ENCODE assay signal across 33 cellular contexts in the genomic region with DNA sequence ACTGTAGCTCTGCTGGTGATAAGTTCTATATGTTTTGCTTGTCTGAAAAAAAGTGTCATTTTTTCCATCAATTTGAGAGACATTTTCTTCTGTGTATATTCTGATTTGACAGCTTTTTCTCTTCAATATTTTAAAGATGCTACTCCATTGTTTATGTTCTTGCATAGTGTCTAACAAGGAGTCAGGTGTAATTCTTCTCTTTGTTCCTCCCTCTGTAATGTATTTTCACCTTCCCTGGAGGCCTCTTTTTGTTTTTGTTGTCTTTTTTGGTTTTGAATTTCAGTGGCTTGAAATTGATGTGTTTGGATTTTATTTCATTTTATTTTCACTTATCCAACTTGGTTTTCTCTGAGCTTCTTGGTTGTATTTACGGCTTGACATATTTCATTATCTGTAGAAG.
"Had no signal": no experiment of that assay in that cellular context is flagged by ENCODE, and none has a peak within 500 bp of the region (broad histone marks: within the 10 kb centered on the region; RNA-seq: fewer than 3 reads in every experiment).

No MANE protein-coding gene starts in this region.

- H3K27ac Mint-ChIP-seq: activated CD4-positive, alpha-beta memory T cell treated with anti-CD3 and anti-CD28 coated beads, Interleukin-2, amount 10 ng/mL, durations not matched to agents 7 days and 5 days; activated CD4-positive, alpha-beta T cell treated with anti-CD3 and anti-CD28 coated beads for 36 hours; activated CD4-positive, alpha-beta T cell treated with anti-CD3 and anti-CD28 coated beads, Interleukin-2, amount 10 ng/mL, durations not matched to agents 24 days and 14 days; activated CD8-positive, alpha-beta memory T cell treated with anti-CD3 and anti-CD28 coated beads, Interleukin-2, amount 10 ng/mL, durations not matched to agents 7 days and 5 days; activated CD8-positive, alpha-beta T cell treated with anti-CD3 and anti-CD28 coated beads, Interleukin-2, amount 10 ng/mL, durations not matched to agents 7 days and 5 days; activated naive CD4-positive, alpha-beta T cell treated with anti-CD3 and anti-CD28 coated beads, Interleukin-2, amount 10 ng/mL, durations not matched to agents 7 days and 5 days; activated naive CD4-positive, alpha-beta T cell treated with anti-CD3 and anti-CD28 coated beads, Interleukin-2, amount 50 U/mL, for 24 hours; activated naive CD8-positive, alpha-beta T cell; activated naive CD8-positive, alpha-beta T cell treated with anti-CD3 and anti-CD28 coated beads, Interleukin-2, amount 10 ng/mL, durations not matched to agents 7 days and 5 days; activated naive CD8-positive, alpha-beta T cell treated with anti-CD3 and anti-CD28 coated beads, Interleukin-2, amount 50 U/mL, for 24 hours; activated T-cell treated with anti-CD3 and anti-CD28 coated beads, Interleukin-2, amount 50 U/mL, for 24 hours; activated T-helper 2 cell treated with anti-CD3 and anti-CD28 coated beads, Interferon-gamma antibody, Interleukin-2, Interleukin-4, amounts not matched to agents 10 μg/mL and 5 μg/mL and 100 μg/mL, durations not matched to agents 14 hours and 24 hours and 36 hours; T-helper 1 cell treated with Interleukin-12 subunit alpha and Interleukin-12 subunit beta and Interleukin-4 antibody, amounts not matched to agents 30 μg/mL and 1 μg/mL, for 36 hours; T-helper 2 cell treated with Interferon-gamma antibody and Interleukin-4, amounts not matched to agents 5 μg/mL and 100 μg/mL, for 36 hours had no signal

- H3K36me3 ChIP-seq: ascending aorta, brain microvascular endothelial cell, breast epithelium had no signal

- H3K4me1 Mint-ChIP-seq: activated CD4-positive, alpha-beta memory T cell treated with anti-CD3 and anti-CD28 coated beads, Interleukin-2, amount 10 ng/mL, durations not matched to agents 7 days and 5 days; activated CD4-positive, alpha-beta T cell treated with anti-CD3 and anti-CD28 coated beads for 36 hours; activated CD4-positive, alpha-beta T cell treated with anti-CD3 and anti-CD28 coated beads, Interleukin-2, amount 10 ng/mL, durations not matched to agents 24 days and 14 days; activated CD8-positive, alpha-beta memory T cell treated with anti-CD3 and anti-CD28 coated beads, Interleukin-2, amount 10 ng/mL, durations not matched to agents 7 days and 5 days; activated naive CD4-positive, alpha-beta T cell treated with anti-CD3 and anti-CD28 coated beads, Interleukin-2, amount 10 ng/mL, durations not matched to agents 7 days and 5 days; activated naive CD4-positive, alpha-beta T cell treated with anti-CD3 and anti-CD28 coated beads, Interleukin-2, amount 50 U/mL, for 24 hours; activated naive CD8-positive, alpha-beta T cell treated with anti-CD3 and anti-CD28 coated beads, Interleukin-2, amount 10 ng/mL, durations not matched to agents 7 days and 5 days; activated naive CD8-positive, alpha-beta T cell treated with anti-CD3 and anti-CD28 coated beads, Interleukin-2, amount 50 U/mL, for 24 hours had no signal

- H3K27ac ChIP-seq: ascending aorta, brain microvascular endothelial cell, breast epithelium, VCaP had no signal

- H3K4me3 ChIP-seq: ascending aorta, breast epithelium had no signal

- H3K27me3 ChIP-seq: ascending aorta, brain microvascular endothelial cell, breast epithelium had no signal

- H3K36me3 Mint-ChIP-seq: activated CD8-positive, alpha-beta memory T cell treated with anti-CD3 and anti-CD28 coated beads, Interleukin-2, amount 10 ng/mL, durations not matched to agents 7 days and 5 days; activated naive CD4-positive, alpha-beta T cell treated with anti-CD3 and anti-CD28 coated beads, Interleukin-2, amount 10 ng/mL, durations not matched to agents 7 days and 5 days; activated naive CD4-positive, alpha-beta T cell treated with anti-CD3 and anti-CD28 coated beads, Interleukin-2, amount 50 U/mL, for 24 hours; activated naive CD8-positive, alpha-beta T cell; activated naive CD8-positive, alpha-beta T cell treated with anti-CD3 and anti-CD28 coated beads, Interleukin-2, amount 10 ng/mL, durations not matched to agents 7 days and 5 days had no signal

- DNase-seq: activated CD4-positive, alpha-beta memory T cell treated with anti-CD3 and anti-CD28 coated beads, Interleukin-2, amount 10 ng/mL, durations not matched to agents 7 days and 5 days; activated CD4-positive, alpha-beta T cell treated with anti-CD3 and anti-CD28 coated beads for 1 hour; activated CD4-positive, alpha-beta T cell treated with anti-CD3 and anti-CD28 coated beads for 36 hours; activated CD4-positive, alpha-beta T cell treated with anti-CD3 and anti-CD28 coated beads, Interleukin-2, amount 10 ng/mL, durations not matched to agents 24 days and 14 days; activated CD4-positive, alpha-beta T cell treated with anti-CD3 and anti-CD28 coated beads, Interleukin-2, amount 50 U/mL, for 48 hours; activated CD4-positive, CD25-positive, alpha-beta regulatory T cell; activated CD8-positive, alpha-beta memory T cell treated with anti-CD3 and anti-CD28 coated beads for 24 hours; activated CD8-positive, alpha-beta memory T cell treated with anti-CD3 and anti-CD28 coated beads, Interleukin-2, amount 10 ng/mL, durations not matched to agents 7 days and 5 days; activated CD8-positive, alpha-beta memory T cell treated with anti-CD3 and anti-CD28 coated beads, Interleukin-2, amount 50 U/mL, for 48 hours; activated CD8-positive, alpha-beta T cell treated with anti-CD3 and anti-CD28 coated beads, Interleukin-2, amount 10 ng/mL, durations not matched to agents 7 days and 5 days; activated effector memory CD4-positive, alpha-beta T cell treated with Interleukin-2 at 50 U/mL for 16 hours; activated gamma-delta T cell; activated naive CD4-positive, alpha-beta T cell treated with anti-CD3 and anti-CD28 coated beads, Interleukin-2, amount 10 ng/mL, durations not matched to agents 7 days and 5 days; activated naive CD4-positive, alpha-beta T cell treated with Interleukin-2 at 50 U/mL for 16 hours; activated naive CD8-positive, alpha-beta T cell treated with anti-CD3 and anti-CD28 coated beads, Interleukin-2, amount 10 ng/mL, durations not matched to agents 7 days and 5 days; activated naive CD8-positive, alpha-beta T cell treated with anti-CD3 and anti-CD28 coated beads, Interleukin-2, amount 50 U/mL, for 24 hours; activated T-cell treated with anti-CD3 and anti-CD28 coated beads, Interleukin-2, amount 50 U/mL, for 24 hours; activated T-cell treated with anti-CD3 and anti-CD28 coated beads, Interleukin-2, amount 50 U/mL, for 48 hours; amygdala; anterior cingulate cortex; brain microvascular endothelial cell; central memory CD4-positive, alpha-beta T cell; T-helper 2 cell; T-helper 9 cell had no signal

- ATAC-seq: activated CD4-positive, alpha-beta T cell treated with anti-CD3 and anti-CD28 coated beads for 36 hours; activated CD4-positive, CD25-positive, alpha-beta regulatory T cell treated with anti-CD3 and anti-CD28 coated beads, Interleukin-2, amount 50 U/mL, for 24 hours; activated CD8-positive, alpha-beta memory T cell treated with anti-CD3 and anti-CD28 coated beads, Interleukin-2, amount 10 ng/mL, durations not matched to agents 7 days and 5 days; activated CD8-positive, alpha-beta T cell treated with anti-CD3 and anti-CD28 coated beads, Interleukin-2, amount 10 ng/mL, durations not matched to agents 7 days and 5 days; activated naive CD8-positive, alpha-beta T cell treated with anti-CD3 and anti-CD28 coated beads, Interleukin-2, amount 50 U/mL, for 24 hours had no signal

- H3K4me3 Mint-ChIP-seq: activated CD4-positive, alpha-beta memory T cell treated with anti-CD3 and anti-CD28 coated beads, Interleukin-2, amount 10 ng/mL, durations not matched to agents 7 days and 5 days; activated CD4-positive, alpha-beta T cell treated with anti-CD3 and anti-CD28 coated beads for 36 hours; activated CD4-positive, alpha-beta T cell treated with anti-CD3 and anti-CD28 coated beads, Interleukin-2, amount 10 ng/mL, durations not matched to agents 24 days and 14 days; activated CD8-positive, alpha-beta memory T cell treated with anti-CD3 and anti-CD28 coated beads, Interleukin-2, amount 10 ng/mL, durations not matched to agents 7 days and 5 days; activated CD8-positive, alpha-beta T cell treated with anti-CD3 and anti-CD28 coated beads, Interleukin-2, amount 10 ng/mL, durations not matched to agents 7 days and 5 days; activated naive CD4-positive, alpha-beta T cell treated with anti-CD3 and anti-CD28 coated beads, Interleukin-2, amount 10 ng/mL, durations not matched to agents 7 days and 5 days; activated naive CD4-positive, alpha-beta T cell treated with anti-CD3 and anti-CD28 coated beads, Interleukin-2, amount 50 U/mL, for 24 hours; activated naive CD8-positive, alpha-beta T cell; activated naive CD8-positive, alpha-beta T cell treated with anti-CD3 and anti-CD28 coated beads, Interleukin-2, amount 10 ng/mL, durations not matched to agents 7 days and 5 days; activated naive CD8-positive, alpha-beta T cell treated with anti-CD3 and anti-CD28 coated beads, Interleukin-2, amount 50 U/mL, for 24 hours; activated T-cell treated with anti-CD3 and anti-CD28 coated beads, Interleukin-2, amount 50 U/mL, for 24 hours; T-helper 1 cell treated with Interleukin-12 subunit alpha and Interleukin-12 subunit beta and Interleukin-4 antibody, amounts not matched to agents 30 μg/mL and 1 μg/mL, for 36 hours; T-helper 2 cell treated with Interferon-gamma antibody and Interleukin-4, amounts not matched to agents 5 μg/mL and 100 μg/mL, for 36 hours had no signal

- H3K27me3 Mint-ChIP-seq: activated CD4-positive, alpha-beta memory T cell treated with anti-CD3 and anti-CD28 coated beads, Interleukin-2, amount 10 ng/mL, durations not matched to agents 7 days and 5 days; activated CD4-positive, alpha-beta T cell treated with anti-CD3 and anti-CD28 coated beads, Interleukin-2, amount 10 ng/mL, durations not matched to agents 24 days and 14 days; activated CD8-positive, alpha-beta memory T cell treated with anti-CD3 and anti-CD28 coated beads, Interleukin-2, amount 10 ng/mL, durations not matched to agents 7 days and 5 days; activated naive CD4-positive, alpha-beta T cell treated with anti-CD3 and anti-CD28 coated beads, Interleukin-2, amount 10 ng/mL, durations not matched to agents 7 days and 5 days; activated naive CD4-positive, alpha-beta T cell treated with anti-CD3 and anti-CD28 coated beads, Interleukin-2, amount 50 U/mL, for 24 hours; activated naive CD8-positive, alpha-beta T cell treated with anti-CD3 and anti-CD28 coated beads, Interleukin-2, amount 10 ng/mL, durations not matched to agents 7 days and 5 days; activated T-cell treated with anti-CD3 and anti-CD28 coated beads, Interleukin-2, amount 50 U/mL, for 24 hours had no signal

- H3K4me1 ChIP-seq: ascending aorta, breast epithelium had no signal
